In the genomic region with DNA sequence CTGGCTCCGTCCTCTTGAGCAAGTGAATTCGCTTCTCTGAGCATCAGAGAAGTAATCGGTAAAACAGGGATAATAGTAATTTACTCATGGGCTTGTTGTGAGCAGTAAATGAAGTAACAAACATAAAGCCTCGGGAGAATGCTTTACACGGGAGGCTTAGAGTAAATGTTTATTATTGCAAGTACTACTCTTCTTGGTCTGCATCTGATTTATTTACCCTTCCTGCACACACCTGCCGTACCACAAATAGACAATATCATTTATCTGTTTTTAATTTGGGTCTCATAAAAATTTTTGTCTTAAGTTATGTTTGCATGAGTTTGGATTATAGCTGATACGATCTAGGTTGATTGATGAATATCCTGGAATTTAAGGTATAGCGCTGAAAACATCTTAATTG, we compare ENCODE assay signal across 23 cellular contexts. TPM values are rescaled to one million over a fixed set of nuclear protein-coding genes. Genes with fewer than 3 reads are reported as not detected.
A peak's percentile ranks its signal among the peaks of the same experiment; 100 is the strongest.
DNase-seq lines count a peak whose midpoint lies in the region; ATAC-seq, FAIRE-seq and TF ChIP-seq lines count a peak whose summit lies in the region.
"Had no signal": no experiment of that assay in that cellular context is flagged by ENCODE, and none has a peak within 500 bp of the region (broad histone marks: within the 10 kb centered on the region; RNA-seq: fewer than 3 reads in every experiment).

No MANE protein-coding gene starts in this region.

- no TSS peak for BruUV-seq in MCF 10A (replicated peaks; lab: Mats Ljungman, UMichigan)

- DNase-seq in T47D (ENCODE audit: low read depth in 1 of 2, low spot score in 1 of 2) (peak; percentile 28 to 53), MCF 10A (ENCODE audit: unreplicated experiment) (no peak), GM19239 (ENCODE audit: insufficient read length, low spot score) (no peak), GM12891 (ENCODE audit: insufficient read length, low spot score) (no peak)
- DNase-seq in stimulated activated naive CD8-positive, alpha-beta T cell treated with anti-CD3 and anti-CD28 coated beads, Interleukin-15, Interleukin-2, amounts not matched to agents 100 U/mL and 50 U/mL, for 24 hours: no peak
- DNase-seq: 8988T; ACHN; BE2C; C1 segment of cervical spinal cord; Caco-2; Calu3; CD4-positive, alpha-beta T cell; CD8-positive, alpha-beta T cell; DMS79 treated with DMSO at 0.1 percent for 48 hours; GF-D8 had no signal

- peak; percentile 31 for FAIRE-seq in GM19239 (lab: Jason Lieb, UNC)
- FAIRE-seq in GM12891 (lab: Jason Lieb, UNC): no peak
- FAIRE-seq: A204.1, D721Med, G401.6, GM12892, GM18507 had no signal

- in situ Hi-C loops in T47D (cut with HindIII; ENCODE audit: low pct_unique_long_range_greater_than_20kb, low sequenced_read_pairs): no loop called here

- TF ChIP-seq CTCF in MCF 10A (IDR thresholded peaks at IDR 0.05; ENCODE audit: unreplicated experiment) (no peak), VCaP (conservative IDR thresholded peaks at IDR 0.05) (no peak)

- CTCF ChIA-PET in MCF 10A (lab: Yijun Ruan, JAX): no interaction called here

- intact Hi-C loops in MCF 10A (cut with micrococcal nuclease): no loop called here

- H3K9me3 Mint-ChIP-seq in MCF 10A (ENCODE audit: unreplicated experiment): no peaks in the 10 kb centered on the region
- H3K9me3 Mint-ChIP-seq: CD4-positive, alpha-beta T cell; CD8-positive, alpha-beta T cell had no signal

- no peak for TF ChIP-seq POLR2A in GM12891 (IDR thresholded peaks at IDR 0.05; ENCODE audit: low read depth, low read length)

- peaks cover 43% of the 10 kb centered on the region for H3K27me3 Mint-ChIP-seq in MCF 10A (ENCODE audit: insufficient read depth, unreplicated experiment)

- peak overlapping the region; percentile 71 for H3K27ac ChIP-seq in VCaP
- H3K27ac ChIP-seq: BLaER1 had no signal

- no peak overlapping the region for H3K4me3 Mint-ChIP-seq in MCF 10A (ENCODE audit: unreplicated experiment)
- H3K4me3 Mint-ChIP-seq: CD4-positive, alpha-beta T cell; CD8-positive, alpha-beta T cell had no signal

- POLR2A ChIA-PET in MCF 10A (lab: Yijun Ruan, JAX): no interaction called here

- no peaks in the 10 kb centered on the region for H3K4me1 Mint-ChIP-seq in MCF 10A (ENCODE audit: insufficient read depth, unreplicated experiment)

- H3K27ac Mint-ChIP-seq in MCF 10A (ENCODE audit: low read depth, unreplicated experiment): no peak overlapping the region
- H3K27ac Mint-ChIP-seq: CD4-positive, alpha-beta T cell; CD8-positive, alpha-beta T cell had no signal

- no peaks in the 10 kb centered on the region for H3K36me3 Mint-ChIP-seq in MCF 10A (ENCODE audit: insufficient read depth, unreplicated experiment)
- H3K36me3 Mint-ChIP-seq: CD8-positive, alpha-beta T cell had no signal

- no peak for ATAC-seq in stimulated activated naive CD8-positive, alpha-beta T cell treated with anti-CD3 and anti-CD28 coated beads, Interleukin-15, Interleukin-2, amounts not matched to agents 100 U/mL and 50 U/mL, for 24 hours
- ATAC-seq: CD8-positive, alpha-beta T cell had no signal

TF ChIP-seq in GM12891, 5 proteins besides CTCF, POLR2A, EP300 and RAD21:
- no peak for TF ChIP-seq PAX5 (IDR thresholded peaks at IDR 0.05; ENCODE audit: insufficient read depth, low read length, severe bottlenecking)
- no peak for TF ChIP-seq POLR2AphosphoS5 (IDR thresholded peaks at IDR 0.05; ENCODE audit: low read depth, low read length)
- TF ChIP-seq TAF1 (IDR thresholded peaks at IDR 0.05; ENCODE audit: low read depth, low read length): no peak
- no peak for TF ChIP-seq POU2F2 (IDR thresholded peaks at IDR 0.05; ENCODE audit: low read depth, low read length)
- TF ChIP-seq SPI1 (IDR thresholded peaks at IDR 0.05; ENCODE audit: low read depth, low read length): no peak

RNA-seq across cellular contexts. Expression of a gene that starts 7.8 kb away (rescaled TPM):
- total RNA-seq in MCF 10A (2022): 0.12 TPM in 1 of 2 replicates, not detected in the other
- polyA plus RNA-seq in GM12891 (2012; ENCODE audit: low read depth, missing spikeins): 0.12 TPM
- total RNA-seq: CD4-positive, alpha-beta T cell; CD8-positive, alpha-beta T cell had no signal
- polyA plus RNA-seq: AG04450 had no signal

RNA-seq across cellular contexts. Expression of a gene that starts 48.7 kb away (rescaled TPM):
- 39.0 and 50.0 TPM in 2 replicates for total RNA-seq in MCF 10A (2022)
- polyA plus RNA-seq in GM12891 (2012; ENCODE audit: low read depth, missing spikeins): 81.9 TPM

Comparison
In these comparisons a context has a peak if more than half of its experiments do, and no peak if none do; other contexts are left out.
1. DNase-seq: peak in T47D (2 of 2); none in MCF 10A (single experiment), GM19239 (single experiment), GM12891 (single experiment) and stimulated activated naive CD8-positive, alpha-beta T cell treated with anti-CD3 and anti-CD28 coated beads, Interleukin-15, Interleukin-2, amounts not matched to agents 100 U/mL and 50 U/mL, for 24 hours (single experiment).